Comparison of ENCODE assay signal across 8 cellular contexts in genomic region chr15:74307827-74308642, GRCh38. TPM values are rescaled to one million over a fixed set of nuclear protein-coding genes. Genes with fewer than 3 reads are reported as not detected.
DNase-seq lines count a peak whose midpoint lies in the region; ATAC-seq and TF ChIP-seq lines count a peak whose summit lies in the region.

No MANE protein-coding gene starts in this region.

- peaks cover 26% of the 10 kb centered on the region for H3K27me3 Mint-ChIP-seq in activated T-cell treated with anti-CD3 and anti-CD28 coated beads, Interleukin-2, amount 50 U/mL, for 24 hours
- peaks cover 15 to 45% of the 10 kb centered on the region in 2 donors for H3K27me3 Mint-ChIP-seq in T-cell

- DNase-seq in activated T-cell treated with anti-CD3 and anti-CD28 coated beads, Interleukin-2, amount 50 U/mL, for 48 hours: peak; percentile 59
- no peak for DNase-seq in activated T-cell treated with anti-CD3 and anti-CD28 coated beads, Interleukin-2, amount 50 U/mL, for 24 hours
- peak; percentile 58 for DNase-seq in NCI-H1105 treated with DMSO at 0.1 percent for 48 hours (lab: John Stamatoyannopoulos, UW)
- DNase-seq in T-cell: peak in 9 of 34 experiments; percentile 6 to 30 (median 21)
- peak; percentile 24 to 32 for DNase-seq in erythroblast (lab: John Stamatoyannopoulos, UW)
- peak; percentile 72 for DNase-seq in myocyte (ENCODE audit: low read depth)
- DNase-seq in KG1 (lab: John Stamatoyannopoulos, UW): no peak

- H3K9me3 Mint-ChIP-seq in activated T-cell treated with anti-CD3 and anti-CD28 coated beads, Interleukin-2, amount 50 U/mL, for 24 hours: no peaks in the 10 kb centered on the region
- no peaks in the 10 kb centered on the region for H3K9me3 Mint-ChIP-seq in T-cell

- H3K27ac Mint-ChIP-seq in activated T-cell treated with anti-CD3 and anti-CD28 coated beads, Interleukin-2, amount 50 U/mL, for 24 hours: no peak overlapping the region
- no peak overlapping the region for H3K27ac Mint-ChIP-seq in T-cell

- no peaks in the 10 kb centered on the region for H3K4me1 Mint-ChIP-seq in activated T-cell treated with anti-CD3 and anti-CD28 coated beads, Interleukin-2, amount 50 U/mL, for 24 hours (ENCODE audit: low read depth)
- H3K4me1 Mint-ChIP-seq in T-cell: no peaks in the 10 kb centered on the region

- CTCF ChIA-PET in T-cell (lab: Charles Lee): interaction anchor here (0.6 to 0.9 kb wide), 3 partner anchors 335 to 343 kb away, joined by 3 to 7 read pairs (median 4); no protein-coding TSS in a partner anchor

- no peak overlapping the region for H3K4me3 Mint-ChIP-seq in activated T-cell treated with anti-CD3 and anti-CD28 coated beads, Interleukin-2, amount 50 U/mL, for 24 hours
- H3K4me3 Mint-ChIP-seq in T-cell: no peak overlapping the region

- no peak for TF ChIP-seq POLR2A in erythroblast (IDR thresholded peaks at IDR 0.05; ENCODE audit: low read length)

- POLR2A ChIA-PET in T-cell (lab: Charles Lee): interaction anchor here in 1 of 2 donors (0.5 kb wide), 1 partner anchor 401 kb away, joined by 5 read pairs; no protein-coding TSS in a partner anchor

- no peaks in the 10 kb centered on the region for H3K36me3 Mint-ChIP-seq in activated T-cell treated with anti-CD3 and anti-CD28 coated beads, Interleukin-2, amount 50 U/mL, for 24 hours (ENCODE audit: low read depth)
- no peaks in the 10 kb centered on the region for H3K36me3 Mint-ChIP-seq in T-cell

- ATAC-seq in T-cell (replicated peaks in 1 of 4) (peak in 3 of 4 experiments; percentile 31 to 62 (median 61)), GM19351 (IDR thresholded peaks at IDR 0.05; ENCODE audit: unreplicated experiment) (no peak)

RNA-seq across cellular contexts. Expression of gene CYP11A1, which starts 59.4 kb away (rescaled TPM):
- total RNA-seq in T-cell (under 1 TPM in 3 of 5 donors, not detected in 2; 0.47 to 0.79 (median 0.49) TPM), myocyte (not detected in 2 replicates)
- polyA plus RNA-seq in myocyte (2012): 0.10 TPM

Comparison
In these comparisons a context has a peak if more than half of its experiments do, and no peak if none do; other contexts are left out.
1. DNase-seq: peak in activated T-cell treated with anti-CD3 and anti-CD28 coated beads, Interleukin-2, amount 50 U/mL, for 48 hours (2 of 2), NCI-H1105 treated with DMSO at 0.1 percent for 48 hours (single experiment), erythroblast (2 of 2) and myocyte (single experiment); none in activated T-cell treated with anti-CD3 and anti-CD28 coated beads, Interleukin-2, amount 50 U/mL, for 24 hours (single experiment) and KG1 (single experiment).